1 cellular context compared by ENCODE assay signal in genomic region chr17:36486204-36487194, GRCh38.
TF ChIP-seq lines count a peak whose summit lies in the region.

ZNHIT3 (plus strand) TSS chr17:36486681; CDS start chr17:36486700, 19 bp downstream.

TF ChIP-seq in HepG2, 621 proteins besides CTCF, POLR2A, EP300 and RAD21 (continued from another document and continues in another):
- TF ChIP-seq ZFP91 (CRISPR knock-in tag; IDR thresholded peaks at IDR 0.05; ENCODE audit: borderline replicate concordance) (peak; percentile 79), HMGXB3 (CRISPR knock-in tag; IDR thresholded peaks at IDR 0.05; ENCODE audit: borderline replicate concordance) (peak; percentile 80; the same call in 1 of the 2 replicates), IRF9 (CRISPR knock-in tag; IDR thresholded peaks at IDR 0.05; ENCODE audit: borderline replicate concordance) (peak; percentile 87), ZNF616 (CRISPR knock-in tag; IDR thresholded peaks at IDR 0.05; ENCODE audit: low read depth) (peak; percentile 68; the same call in 1 of the 2 replicates), DR1 (CRISPR knock-in tag; IDR thresholded peaks at IDR 0.05) (peak; percentile 42; the same call in 1 of the 2 replicates), ZSCAN5A (CRISPR knock-in tag; IDR thresholded peaks at IDR 0.05; ENCODE audit: borderline replicate concordance) (peak; percentile 82), ZBTB3 (CRISPR knock-in tag; IDR thresholded peaks at IDR 0.05; ENCODE audit: borderline replicate concordance, low read depth) (no peak; the same call in 1 of the 2 replicates), ZZZ3 (CRISPR knock-in tag; IDR thresholded peaks at IDR 0.05; ENCODE audit: borderline replicate concordance) (peak; percentile 79; the same call in 1 of the 2 replicates), ZNF790 (CRISPR knock-in tag; IDR thresholded peaks at IDR 0.05; ENCODE audit: borderline replicate concordance) (no peak; the same call in 1 of the 2 replicates), ZNF441 (CRISPR knock-in tag; IDR thresholded peaks at IDR 0.05; ENCODE audit: borderline replicate concordance) (no peak), JUNB (CRISPR knock-in tag; IDR thresholded peaks at IDR 0.05; ENCODE audit: borderline replicate concordance) (no peak; the same call in 1 of the 2 replicates), MEF2D (CRISPR knock-in tag; IDR thresholded peaks at IDR 0.05) (peak; percentile 81), POLR2AphosphoS2 (IDR thresholded peaks at IDR 0.05; ENCODE audit: low read depth, low read length) (peak; percentile 98), ZSCAN31 (CRISPR knock-in tag; IDR thresholded peaks at IDR 0.05; ENCODE audit: low read depth) (peak; percentile 43; the same call in 1 of the 2 replicates), TARDBP (CRISPR knock-in tag; IDR thresholded peaks at IDR 0.05) (peak; percentile 85), HBP1 (CRISPR knock-in tag; IDR thresholded peaks at IDR 0.05; ENCODE audit: low read depth) (peak; percentile 72; the same call in 1 of the 2 replicates), SNAPC4 (CRISPR knock-in tag; IDR thresholded peaks at IDR 0.05) (no peak; the same call in 1 of the 2 replicates), HNRNPLL (IDR thresholded peaks at IDR 0.05; ENCODE audit: low read depth, low read length, poor library complexity, severe bottlenecking) (peak; percentile 95), FOXP4 (CRISPR knock-in tag; IDR thresholded peaks at IDR 0.05) (0 out of 2 replicates have a peak, but pooled peaks have one; percentile 16), NKX3-1 (CRISPR knock-in tag; IDR thresholded peaks at IDR 0.05) (no peak), HIVEP1 (CRISPR knock-in tag; IDR thresholded peaks at IDR 0.05) (peak; percentile 27; the same call in 1 of the 2 replicates), ASH2L (IDR thresholded peaks at IDR 0.05; ENCODE audit: insufficient read length, low read depth, low read length) (peak; percentile 85), HNRNPK (IDR thresholded peaks at IDR 0.05; ENCODE audit: low read depth, low read length, poor library complexity, severe bottlenecking) (no peak), ZNF564 (CRISPR knock-in tag; IDR thresholded peaks at IDR 0.05) (peak; percentile 46; the same call in 1 of the 2 replicates), HOXA9 (CRISPR knock-in tag; IDR thresholded peaks at IDR 0.05; ENCODE audit: borderline replicate concordance) (0 out of 2 replicates have a peak, but pooled peaks have one; percentile 63), CEBPZ (IDR thresholded peaks at IDR 0.05; ENCODE audit: low read length) (no peak), ZNF674 (CRISPR knock-in tag; IDR thresholded peaks at IDR 0.05; ENCODE audit: low read depth) (no peak), IRX3 (CRISPR knock-in tag; IDR thresholded peaks at IDR 0.05; ENCODE audit: borderline replicate concordance, low read depth) (peak; percentile 45; the same call in 1 of the 2 replicates), CCAR2 (optimal IDR thresholded peaks at IDR 0.05; ENCODE audit: low read depth, low read length) (no peak), SOX6 (IDR thresholded peaks at IDR 0.05) (no peak), SOX6 (CRISPR knock-in tag; IDR thresholded peaks at IDR 0.05) (peak; percentile 40; the same call in 1 of the 2 replicates), MYC (CRISPR knock-in tag; IDR thresholded peaks at IDR 0.05; ENCODE audit: borderline replicate concordance) (peak; percentile 74), ZNF251 (CRISPR knock-in tag; IDR thresholded peaks at IDR 0.05) (no peak), ZIK1 (CRISPR knock-in tag; IDR thresholded peaks at IDR 0.05; ENCODE audit: borderline replicate concordance, low read depth) (0 out of 2 replicates have a peak, but pooled peaks have one; percentile 70), ZFX (CRISPR knock-in tag; IDR thresholded peaks at IDR 0.05; ENCODE audit: low read depth) (peak; percentile 85), KLF6 (CRISPR knock-in tag; IDR thresholded peaks at IDR 0.05) (0 out of 2 replicates have a peak, but pooled peaks have one; percentile 59), ZNF547 (CRISPR knock-in tag; IDR thresholded peaks at IDR 0.05) (peak; percentile 36; the same call in 1 of the 2 replicates), BCL6 (CRISPR knock-in tag; IDR thresholded peaks at IDR 0.05) (peak; percentile 41; the same call in 1 of the 2 replicates)
